Comparison of ENCODE assay signal across 18 cellular contexts in the genomic region with DNA sequence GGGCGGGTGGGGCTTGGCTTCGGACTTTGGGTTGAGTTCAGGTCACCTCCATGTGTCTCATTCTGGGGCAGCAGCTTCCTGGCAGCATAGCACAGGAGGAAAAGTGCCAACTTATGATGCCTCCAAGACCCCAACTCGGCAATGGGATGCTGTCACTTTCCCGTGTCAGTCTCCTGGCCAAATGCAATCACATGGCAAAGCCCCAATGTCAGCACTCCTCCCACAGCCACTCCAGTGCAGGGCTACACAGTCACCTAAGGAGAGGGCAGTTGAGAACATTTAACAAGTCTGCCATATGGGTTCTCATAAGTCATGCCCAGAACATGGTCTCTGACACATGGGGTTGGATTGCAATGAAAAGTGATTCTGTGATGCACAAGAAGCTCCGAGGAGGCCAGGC. TPM values are rescaled to one million over a fixed set of nuclear protein-coding genes. Genes with fewer than 3 reads are reported as not detected.
DNase-seq lines count a peak whose midpoint lies in the region; ATAC-seq, FAIRE-seq and TF ChIP-seq lines count a peak whose summit lies in the region.
"Had no signal": no experiment of that assay in that cellular context is flagged by ENCODE, and none has a peak within 500 bp of the region (broad histone marks: within the 10 kb centered on the region; RNA-seq: fewer than 3 reads in every experiment).

No MANE protein-coding gene starts in this region.

- no peak overlapping the region for H3K4me2 ChIP-seq in HepG2 (ENCODE audit: low read depth, low read length)

- peaks cover 0 to 95% (median 68%) of the 10 kb centered on the region in 9 donors for H3K4me1 ChIP-seq in heart right ventricle
- peaks cover 21% of the 10 kb centered on the region for H3K4me1 ChIP-seq in upper lobe of right lung
- peaks cover 69% of the 10 kb centered on the region for H3K4me1 ChIP-seq in HepG2 (ENCODE audit: insufficient read depth, low read length)
- H3K4me1 ChIP-seq in right lobe of liver = peaks cover 0 to 12% (median 5%) of the 10 kb centered on the region in 4 donors

- peaks cover 45% of the 10 kb centered on the region for H3K36me3 Mint-ChIP-seq in activated CD4-positive, alpha-beta memory T cell treated with anti-CD3 and anti-CD28 coated beads for 36 hours
- H3K36me3 Mint-ChIP-seq in activated CD4-positive, alpha-beta memory T cell treated with anti-CD3 and anti-CD28 coated beads, Interleukin-2, amount 10 ng/mL, durations not matched to agents 7 days and 5 days (ENCODE audit: low read depth) = peaks cover 62% of the 10 kb centered on the region

- no peaks in the 10 kb centered on the region for H3K79me2 ChIP-seq in HepG2 (ENCODE audit: insufficient read depth, low read length)

- H3K4me3 ChIP-seq in brain microvascular endothelial cell (ENCODE audit: low read depth, low read length) (no peak overlapping the region), heart right ventricle (no peak overlapping the region), upper lobe of right lung (no peak overlapping the region), HepG2 (replicated peaks in 1 of 3; ENCODE audit: insufficient read depth in 1 of 3, low read depth in 2 of 3, low read length in 3 of 3) (no peak overlapping the region), right lobe of liver (no peak overlapping the region)
- H3K4me3 ChIP-seq: body of pancreas, sigmoid colon had no signal

- in situ Hi-C loops in brain microvascular endothelial cell (cut with HindIII; ENCODE audit: low pct_ligation_motif_present, low sequenced_read_pairs) = loop anchor here (25.0 kb wide), 1 partner anchor 159 kb away; no protein-coding TSS in a partner anchor
- in situ Hi-C loops in HepG2 (cut with HindIII; ENCODE audit: extremely low pct_ligation_motif_present, low pct_unique_long_range_greater_than_20kb) = loop anchor here (25.0 kb wide), 1 partner anchor 291 kb away; no protein-coding TSS in a partner anchor

- no TSS peak for BruUV-seq in HepG2 (replicated peaks; lab: Mats Ljungman, UMichigan)

- H3K36me3 ChIP-seq in brain microvascular endothelial cell (replicated peaks) (peaks cover 33% of the 10 kb centered on the region), heart right ventricle (peaks cover 0 to 61% (median 0%) of the 10 kb centered on the region in 9 donors), upper lobe of right lung (peaks cover 18% of the 10 kb centered on the region), HepG2 (replicated peaks in 1 of 2; ENCODE audit: control insufficient read depth in 1 of 2, insufficient read depth in 2 of 2, low read length in 2 of 2) (no peaks in the 10 kb centered on the region), right lobe of liver (peaks cover 0 to 2% (median 0%) of the 10 kb centered on the region in 4 donors)
- H3K36me3 ChIP-seq: sigmoid colon had no signal

- H3K27ac Mint-ChIP-seq in activated CD4-positive, alpha-beta memory T cell treated with anti-CD3 and anti-CD28 coated beads for 36 hours = no peak overlapping the region
- no peak overlapping the region for H3K27ac Mint-ChIP-seq in activated CD4-positive, alpha-beta memory T cell treated with anti-CD3 and anti-CD28 coated beads, Interleukin-2, amount 10 ng/mL, durations not matched to agents 7 days and 5 days
- H3K27ac Mint-ChIP-seq: stimulated activated naive CD8-positive, alpha-beta T cell treated with anti-CD3 and anti-CD28 coated beads, Interleukin-15, Interleukin-2, amounts not matched to agents 100 ng/mL and 50 ng/mL, for 24 hours had no signal

- no peak for TF ChIP-seq POLR2A in HepG2 (IDR thresholded peaks at IDR 0.05; ENCODE audit: insufficient read depth in 1 of 2, low read depth in 2 of 2, low read length in 2 of 2)
- no peak for TF ChIP-seq POLR2A in right lobe of liver (IDR thresholded peaks at IDR 0.05)

- H3K27me3 ChIP-seq in brain microvascular endothelial cell (replicated peaks) (no peaks in the 10 kb centered on the region), heart right ventricle (no peaks in the 10 kb centered on the region), upper lobe of right lung (no peaks in the 10 kb centered on the region), HepG2 (ENCODE audit: control insufficient read depth in 1 of 2, insufficient read depth in 2 of 2, low read length in 2 of 2) (no peaks in the 10 kb centered on the region), right lobe of liver (no peaks in the 10 kb centered on the region)
- H3K27me3 ChIP-seq: body of pancreas, sigmoid colon had no signal

- peak; percentile 6 for DNase-seq in activated CD4-positive, alpha-beta memory T cell treated with anti-CD3 and anti-CD28 coated beads for 36 hours
- DNase-seq in activated CD4-positive, alpha-beta memory T cell treated with anti-CD3 and anti-CD28 coated beads, Interleukin-2, amount 10 ng/mL, durations not matched to agents 7 days and 5 days = no peak
- DNase-seq in brain microvascular endothelial cell = peak; percentile 42
- peak; percentile 71 to 85 for DNase-seq in heart right ventricle
- DNase-seq in upper lobe of right lung = no peak
- no peak for DNase-seq in HepG2 (ENCODE audit: low spot score)
- DNase-seq in right lobe of liver = no peak
- DNase-seq: 8988T; activated CD4-positive, alpha-beta T cell treated with anti-CD3 and anti-CD28 coated beads, Interleukin-2, amount 50 U/mL, for 48 hours; body of pancreas; COR-L47; effector memory CD4-positive, alpha-beta T cell; NCI-H2081 treated with DMSO at 0.1 percent for 48 hours; SHP77 treated with DMSO at 0.1 percent for 48 hours; sigmoid colon had no signal

- no peak for TF ChIP-seq RAD21 in HepG2 (CRISPR knock-in tag; IDR thresholded peaks at IDR 0.05)

- intact Hi-C loops in activated CD4-positive, alpha-beta memory T cell treated with anti-CD3 and anti-CD28 coated beads for 36 hours (cut with micrococcal nuclease) = no loop called here
- intact Hi-C loops in heart right ventricle (cut with DNase I) = loop anchor here in 2 of 10 donors (5.0 to 10.0 kb wide), 2 partner anchors 181 to 294 kb away; a partner anchor contains a TSS
- intact Hi-C loops in upper lobe of right lung (cut with DNase I) = no loop called here
- intact Hi-C loops in HepG2 (cut with micrococcal nuclease; ENCODE audit: unreplicated experiment) = no loop called here
- intact Hi-C loops in right lobe of liver (cut with DNase I) = no loop called here

- peaks cover 2% of the 10 kb centered on the region for H3K9me3 Mint-ChIP-seq in activated CD4-positive, alpha-beta memory T cell treated with anti-CD3 and anti-CD28 coated beads for 36 hours
- H3K9me3 Mint-ChIP-seq in activated CD4-positive, alpha-beta memory T cell treated with anti-CD3 and anti-CD28 coated beads, Interleukin-2, amount 10 ng/mL, durations not matched to agents 7 days and 5 days = peaks cover 2% of the 10 kb centered on the region
- H3K9me3 Mint-ChIP-seq: neural crest cell; stimulated activated naive CD8-positive, alpha-beta T cell treated with anti-CD3 and anti-CD28 coated beads, Interleukin-15, Interleukin-2, amounts not matched to agents 100 ng/mL and 50 ng/mL, for 24 hours had no signal

- TF ChIP-seq EP300 in HepG2 (IDR thresholded peaks at IDR 0.05; ENCODE audit: low read depth in 2 of 2, low read length in 2 of 2) = no peak
- no peak for TF ChIP-seq EP300 in HepG2 (CRISPR knock-in tag; IDR thresholded peaks at IDR 0.05; ENCODE audit: borderline replicate concordance)

- H3K4me1 Mint-ChIP-seq in activated CD4-positive, alpha-beta memory T cell treated with anti-CD3 and anti-CD28 coated beads for 36 hours (ENCODE audit: low read depth) = peaks cover 53% of the 10 kb centered on the region
- peaks cover 34% of the 10 kb centered on the region for H3K4me1 Mint-ChIP-seq in activated CD4-positive, alpha-beta memory T cell treated with anti-CD3 and anti-CD28 coated beads, Interleukin-2, amount 10 ng/mL, durations not matched to agents 7 days and 5 days

- H3K9me3 ChIP-seq in heart right ventricle (no peaks in the 10 kb centered on the region), upper lobe of right lung (no peaks in the 10 kb centered on the region), HepG2 (ENCODE audit: low read length) (no peaks in the 10 kb centered on the region), right lobe of liver (no peaks in the 10 kb centered on the region)
- H3K9me3 ChIP-seq: body of pancreas, sigmoid colon had no signal

- H3K27me3 Mint-ChIP-seq in activated CD4-positive, alpha-beta memory T cell treated with anti-CD3 and anti-CD28 coated beads for 36 hours = no peaks in the 10 kb centered on the region
- H3K27me3 Mint-ChIP-seq in activated CD4-positive, alpha-beta memory T cell treated with anti-CD3 and anti-CD28 coated beads, Interleukin-2, amount 10 ng/mL, durations not matched to agents 7 days and 5 days = no peaks in the 10 kb centered on the region
- H3K27me3 Mint-ChIP-seq: stimulated activated naive CD8-positive, alpha-beta T cell treated with anti-CD3 and anti-CD28 coated beads, Interleukin-15, Interleukin-2, amounts not matched to agents 100 ng/mL and 50 ng/mL, for 24 hours had no signal

- WGBS in heart right ventricle, 2 donors = 32 to 46% methylated on average over 5 of the region's 5 CpGs
- 97% methylated on average over 3 of the region's 5 CpGs for WGBS in HepG2 (ENCODE audit: low lambda C conversion rate)
- WGBS in right lobe of liver (ENCODE audit: insufficient coverage, low coverage, low lambda C conversion rate, missing lambda C conversion rate) = 44% methylated on average over 3 of the region's 5 CpGs

- H4K20me1 ChIP-seq in HepG2 (ENCODE audit: insufficient read depth, low read length) = no peaks in the 10 kb centered on the region

- H2AFZ ChIP-seq in HepG2 (ENCODE audit: low read length) = no peak overlapping the region

- no peak overlapping the region for H3K4me3 Mint-ChIP-seq in activated CD4-positive, alpha-beta memory T cell treated with anti-CD3 and anti-CD28 coated beads for 36 hours
- H3K4me3 Mint-ChIP-seq in activated CD4-positive, alpha-beta memory T cell treated with anti-CD3 and anti-CD28 coated beads, Interleukin-2, amount 10 ng/mL, durations not matched to agents 7 days and 5 days = no peak overlapping the region
- H3K4me3 Mint-ChIP-seq: neural crest cell; stimulated activated naive CD8-positive, alpha-beta T cell treated with anti-CD3 and anti-CD28 coated beads, Interleukin-15, Interleukin-2, amounts not matched to agents 100 ng/mL and 50 ng/mL, for 24 hours had no signal

- CTCF ChIA-PET in activated CD4-positive, alpha-beta memory T cell treated with anti-CD3 and anti-CD28 coated beads for 36 hours (lab: Charles Lee) = no interaction called here
- CTCF ChIA-PET in activated CD4-positive, alpha-beta memory T cell treated with anti-CD3 and anti-CD28 coated beads, Interleukin-2, amount 10 ng/mL, durations not matched to agents 7 days and 5 days (lab: Charles Lee) = interaction anchor here (0.9 to 1.1 kb wide), 2 partner anchors 8 to 154 kb away, joined by 3 read pairs; no protein-coding TSS in a partner anchor
- CTCF ChIA-PET in HepG2 (lab: Yijun Ruan, JAX; ENCODE audit: low intra/inter-chr PET ratio, low total read pairs) = no interaction called here

- no peak for TF ChIP-seq CTCF in brain microvascular endothelial cell (IDR thresholded peaks at IDR 0.05; ENCODE audit: low read depth, low read length, missing control alignments)
- TF ChIP-seq CTCF in heart right ventricle (IDR thresholded peaks at IDR 0.05) = no peak
- no peak for TF ChIP-seq CTCF in upper lobe of right lung (IDR thresholded peaks at IDR 0.05)
- TF ChIP-seq CTCF in HepG2 (CRISPR knock-in tag; IDR thresholded peaks at IDR 0.05) = no peak
- TF ChIP-seq CTCF in right lobe of liver (IDR thresholded peaks at IDR 0.05) = no peak

- H3K9ac ChIP-seq in HepG2 (ENCODE audit: insufficient read depth, low read depth, low read length) = no peak overlapping the region

- H3K27ac ChIP-seq in brain microvascular endothelial cell = peak overlapping the region; percentile 92
- H3K27ac ChIP-seq in heart right ventricle = peak overlapping the region in 5 of 10 donors; percentile 15 to 65 (median 43)
- peak overlapping the region; percentile 70 for H3K27ac ChIP-seq in upper lobe of right lung
- H3K27ac ChIP-seq in HepG2 (ENCODE audit: extremely low read length, insufficient read depth, low read length) = no peak overlapping the region
- no peak overlapping the region for H3K27ac ChIP-seq in right lobe of liver
- H3K27ac ChIP-seq: body of pancreas had no signal

- POLR2A ChIA-PET in activated CD4-positive, alpha-beta memory T cell treated with anti-CD3 and anti-CD28 coated beads for 36 hours (lab: Charles Lee) = no interaction called here
- POLR2A ChIA-PET in activated CD4-positive, alpha-beta memory T cell treated with anti-CD3 and anti-CD28 coated beads, Interleukin-2, amount 10 ng/mL, durations not matched to agents 7 days and 5 days (lab: Charles Lee) = interaction anchor here (1.2 kb wide), 1 partner anchor 44 kb away, joined by 3 read pairs; no protein-coding TSS in a partner anchor
- POLR2A ChIA-PET in HepG2 (lab: Yijun Ruan, JAX) = no interaction called here

- ATAC-seq in heart right ventricle (peak; percentile 76 to 96 (median 84)), upper lobe of right lung (no peak), HepG2 (no peak), right lobe of liver (no peak), GM21360 (IDR thresholded peaks at IDR 0.05; ENCODE audit: unreplicated experiment) (no peak)
- ATAC-seq: body of pancreas had no signal

- FAIRE-seq in HepG2 (lab: Jason Lieb, UNC) = no peak

RNA-seq across cellular contexts. Expression of a gene that starts 26.7 kb away (rescaled TPM):
- 10 to 100 TPM; 23.9 to 24.1 TPM for total RNA-seq in activated CD4-positive, alpha-beta memory T cell treated with anti-CD3 and anti-CD28 coated beads for 36 hours
- 10 to 100 TPM; 46.3 TPM for total RNA-seq in activated CD4-positive, alpha-beta memory T cell treated with anti-CD3 and anti-CD28 coated beads, Interleukin-2, amount 10 ng/mL, durations not matched to agents 7 days and 5 days
- 10 to 100 TPM; 11.7 to 33.0 (median 22.3) TPM for total RNA-seq in heart right ventricle
- polyA plus RNA-seq in heart right ventricle = 10 to 100 TPM in 1 of 2 donors, 1 to 10 TPM in 1; 6.6 to 14.8 TPM
- total RNA-seq in upper lobe of right lung = 41.2 TPM
- 3.0 and 3.2 TPM in 2 replicates for total RNA-seq in HepG2 (2016; rRNA removed; fragmentation: Illumina TruSeq; extraction: Trizol)
- 1.2 and 1.3 TPM in 2 replicates for total RNA-seq in HepG2 (2016; cell fraction: cytosol; rRNA removed; fragmentation: Illumina TruSeq; extraction: Trizol; ENCODE audit: low read depth)
- total RNA-seq in HepG2 (2016; cell fraction: insoluble cytoplasmic fraction; rRNA removed; fragmentation: Illumina TruSeq; extraction: Trizol) = 2.3 and 2.7 TPM in 2 replicates
- 4.8 and 5.0 TPM in 2 replicates for total RNA-seq in HepG2 (2016; cell fraction: membrane; rRNA removed; fragmentation: Illumina TruSeq; extraction: Trizol)
- total RNA-seq in HepG2 (2016; cell fraction: nucleus; rRNA removed; fragmentation: Illumina TruSeq; extraction: Trizol) = 2.7 and 3.9 TPM in 2 replicates
- 2.4 and 2.9 TPM in 2 replicates for polyA plus RNA-seq in HepG2 (2011; rRNA removed)
- 1.5 and 2.1 TPM in 2 replicates for polyA plus RNA-seq in HepG2 (2011; cell fraction: cytosol; rRNA removed)
- polyA plus RNA-seq in HepG2 (2011; cell fraction: nucleus; rRNA removed) = 1.2 and 2.1 TPM in 2 replicates
- polyA plus RNA-seq in HepG2 (2012) = 1.8 and 2.5 TPM in 2 replicates
- 1.5 and 2.0 TPM in 2 replicates for polyA plus RNA-seq in HepG2 (2016; cell fraction: cytosol; fragmentation: Illumina TruSeq; extraction: Trizol; ENCODE audit: low read depth)
- 4.0 and 4.7 TPM in 2 replicates for polyA plus RNA-seq in HepG2 (2016; cell fraction: insoluble cytoplasmic fraction; fragmentation: Illumina TruSeq; extraction: Trizol; ENCODE audit: low read depth)
- polyA plus RNA-seq in HepG2 (2016; cell fraction: membrane; fragmentation: Illumina TruSeq; extraction: Trizol; ENCODE audit: low read depth) = 3.8 and 4.8 TPM in 2 replicates
- 3.9 and 4.5 TPM in 2 replicates for polyA plus RNA-seq in HepG2 (2016; cell fraction: nucleus; fragmentation: Illumina TruSeq; extraction: Trizol; ENCODE audit: insufficient read depth, low read depth)
- polyA minus RNA-seq in HepG2 (2011; rRNA and poly(A)+ RNA removed; ENCODE audit: low replicate concordance) = 5.5 and 9.6 TPM in 2 replicates
- polyA minus RNA-seq in HepG2 (2011; cell fraction: cytosol; rRNA and poly(A)+ RNA removed) = 3.2 and 3.3 TPM in 2 replicates
- 2.6 and 2.7 TPM in 2 replicates for polyA minus RNA-seq in HepG2 (2011; cell fraction: nucleus; rRNA and poly(A)+ RNA removed)
- total RNA-seq in right lobe of liver = 10 to 100 TPM in 1 of 6 experiments, 1 to 10 TPM in 5; 5.3 to 11.2 (median 5.8) TPM

Comparison
In these comparisons a context has a peak if more than half of its experiments do, and no peak if none do; other contexts are left out.
1. DNase-seq: peak in activated CD4-positive, alpha-beta memory T cell treated with anti-CD3 and anti-CD28 coated beads for 36 hours (single experiment), brain microvascular endothelial cell (single experiment) and heart right ventricle (2 of 2); none in activated CD4-positive, alpha-beta memory T cell treated with anti-CD3 and anti-CD28 coated beads, Interleukin-2, amount 10 ng/mL, durations not matched to agents 7 days and 5 days (single experiment), upper lobe of right lung (single experiment), HepG2 (single experiment) and right lobe of liver (0 of 3).
2. H3K27ac ChIP-seq: peak in brain microvascular endothelial cell (single experiment) and upper lobe of right lung (single experiment); none in HepG2 (single experiment) and right lobe of liver (0 of 3).
3. ATAC-seq: peak in heart right ventricle (8 of 8); none in upper lobe of right lung (single experiment), HepG2 (single experiment), right lobe of liver (0 of 4) and GM21360 (single experiment).